ENCODE assay signal across 8 cellular contexts in genomic region chr7:101602484-101603241, GRCh38.
DNase-seq lines count a peak whose midpoint lies in the region; ATAC-seq and TF ChIP-seq lines count a peak whose summit lies in the region.

No MANE protein-coding gene starts in this region.

- DNase-seq in AG04449 (ENCODE audit: low read depth, low spot score) (no peak), NCI-H2029 (lab: John Stamatoyannopoulos, UW) (peak; percentile 56), T47D (ENCODE audit: low read depth in 1 of 2, low spot score in 1 of 2) (peak; percentile 35 to 71), islet precursor cell (peak; percentile 95)
- DNase-seq in stimulated activated CD4-positive, alpha-beta T cell treated with anti-CD3 and anti-CD28 coated beads, Interleukin-15, amount 100 ng/mL, for 48 hours (ENCODE audit: low read depth in 2 of 2), result peak; percentile 46 to 71

- CTCF ChIA-PET in AG04449 (lab: Yijun Ruan, JAX), result interaction anchor here (0.6 to 6.0 kb wide), 47 partner anchors 9 to 819 kb away, joined by 3 to 58 read pairs (median 4); no protein-coding TSS in a partner anchor

- no peak overlapping the region for H3K4me3 ChIP-seq in AG04449 (ENCODE audit: low read depth, low read length)

- POLR2A ChIA-PET in AG04449 (lab: Yijun Ruan, JAX), result no interaction called here

- ATAC-seq in GM18907 (IDR thresholded peaks at IDR 0.05; ENCODE audit: unreplicated experiment) (peak; percentile 60), HG03354 (IDR thresholded peaks at IDR 0.05; ENCODE audit: poor library complexity, severe bottlenecking, unreplicated experiment) (no peak)

- no peak overlapping the region for H3K27ac ChIP-seq in VCaP

- in situ Hi-C loops in T47D (cut with HindIII; ENCODE audit: low pct_unique_long_range_greater_than_20kb, low sequenced_read_pairs), result no loop called here

- TF ChIP-seq CTCF in AG04449 (IDR thresholded peaks at IDR 0.05; ENCODE audit: insufficient read depth, low read length, missing control alignments) (peak; percentile 95), VCaP (conservative IDR thresholded peaks at IDR 0.05) (peak; percentile 99)
